In the genomic region with DNA sequence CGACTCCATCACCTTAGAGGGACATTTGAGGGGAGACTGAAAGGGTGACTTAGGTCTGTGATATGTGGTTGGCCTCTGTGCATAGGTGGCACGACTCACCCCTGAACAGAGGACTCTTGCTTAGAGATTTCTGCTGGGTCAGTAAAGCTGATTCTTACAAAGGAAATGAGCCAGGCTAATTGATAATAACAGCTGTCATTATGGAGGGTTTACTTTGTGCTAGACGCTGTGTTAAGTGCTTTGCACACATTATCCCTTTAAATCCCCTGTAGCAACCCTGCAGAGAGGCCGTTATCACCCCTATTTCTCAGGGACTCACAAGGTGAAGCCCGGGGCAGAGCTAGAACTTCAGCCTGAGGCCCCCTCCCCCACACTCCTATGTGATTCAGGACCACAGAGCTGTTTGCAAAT, we compare ENCODE assay signal across 21 cellular contexts.
DNase-seq lines count a peak whose midpoint lies in the region; ATAC-seq and TF ChIP-seq lines count a peak whose summit lies in the region.
"Had no signal": no experiment of that assay in that cellular context is flagged by ENCODE, and none has a peak within 500 bp of the region (broad histone marks: within the 10 kb centered on the region; RNA-seq: fewer than 3 reads in every experiment).

No MANE protein-coding gene starts in this region.

- H3K27ac ChIP-seq in mesendoderm (ENCODE audit: low read depth, low read length): no peak overlapping the region
- H3K27ac ChIP-seq: gastroesophageal sphincter, skin epidermis, uterus had no signal

- H2BK15ac ChIP-seq in mesendoderm (replicated peaks; ENCODE audit: low read depth): no peak overlapping the region

- WGBS in mesendoderm (ENCODE audit: extremely low coverage, insufficient coverage, low lambda C conversion rate): no CpG with 5 or more reads among the region's 5 CpGs

- H3K4me1 ChIP-seq in mesendoderm (ENCODE audit: control insufficient read depth, low read depth, low read length): peaks cover 10% of the 10 kb centered on the region
- H3K4me1 ChIP-seq: gastroesophageal sphincter, uterus had no signal

- no peaks in the 10 kb centered on the region for H3K79me1 ChIP-seq in mesendoderm (ENCODE audit: low read length)

- H3K23ac ChIP-seq in mesendoderm (ENCODE audit: low read length): no peak overlapping the region

- H3K4me2 ChIP-seq in mesendoderm (ENCODE audit: low read length): no peak overlapping the region

- H4K8ac ChIP-seq in mesendoderm (ENCODE audit: low read depth, low read length): no peak overlapping the region

- no peak overlapping the region for H2BK120ac ChIP-seq in mesendoderm (ENCODE audit: low read depth, low read length)

- H3K79me2 ChIP-seq in mesendoderm (ENCODE audit: control insufficient read depth, insufficient read depth, low read length): no peaks in the 10 kb centered on the region

- H3K27me3 ChIP-seq in mesendoderm (ENCODE audit: insufficient read depth, low read length, poor library complexity): no peaks in the 10 kb centered on the region
- H3K27me3 ChIP-seq: uterus had no signal

- DNase-seq in DMS153 treated with DMSO at 0.1 percent for 48 hours (lab: John Stamatoyannopoulos, UW; ENCODE audit: unreplicated experiment) (peak; percentile 44), NCI-H1105 treated with DMSO at 0.1 percent for 48 hours (lab: John Stamatoyannopoulos, UW) (peak; percentile 85), NCI-H82 treated with DMSO at 0.1 percent for 48 hours (lab: John Stamatoyannopoulos, UW; ENCODE audit: unreplicated experiment) (peak; percentile 46), mesendoderm (peak; percentile 70), amniotic stem cell (lab: John Stamatoyannopoulos, UW) (no peak), GM10248 (ENCODE audit: extremely low spot score) (no peak), left lobe of liver (ENCODE audit: low spot score) (no peak)
- DNase-seq: activated CD4-positive, alpha-beta T cell treated with anti-CD3 and anti-CD28 coated beads, Interleukin-2, amount 50 U/mL, for 1 hour; activated naive CD4-positive, alpha-beta T cell; amygdala; caudate nucleus; KBM-7; left cardiac atrium; MV-4-11; stimulated activated CD4-positive, alpha-beta T cell treated with anti-CD3 and anti-CD28 coated beads, Interleukin-4, amount 100 ng/mL, for 1 hour; SW 1271; uterus had no signal

- H2AK5ac ChIP-seq in mesendoderm (ENCODE audit: low read length): no peak overlapping the region

- no peak overlapping the region for H3K56ac ChIP-seq in mesendoderm (ENCODE audit: low read length)

- H3K9ac ChIP-seq in mesendoderm (ENCODE audit: low read length): no peak overlapping the region

- no peak overlapping the region for H3K4ac ChIP-seq in mesendoderm (ENCODE audit: low read depth, low read length)

- no peak overlapping the region for H3K4me3 ChIP-seq in mesendoderm (ENCODE audit: low read length)
- H3K4me3 ChIP-seq: gastroesophageal sphincter, skin epidermis, uterus had no signal

- H3K36me3 ChIP-seq in mesendoderm (ENCODE audit: control insufficient read depth, insufficient read depth, low read length): no peaks in the 10 kb centered on the region
- H3K36me3 ChIP-seq: gastroesophageal sphincter, uterus had no signal

- no peak for TF ChIP-seq CTCF in GM10248 (IDR thresholded peaks at IDR 0.05; ENCODE audit: control extremely low read depth, extremely low read depth, low read depth, missing control alignments)

- H2BK5ac ChIP-seq in mesendoderm (ENCODE audit: low read length): no peak overlapping the region

- POLR2A ChIA-PET in GM10248 (lab: Yijun Ruan, JAX): no interaction called here

- ATAC-seq in GM18907 (IDR thresholded peaks at IDR 0.05; ENCODE audit: unreplicated experiment): no peak
- ATAC-seq in left lobe of liver: no peak
- ATAC-seq: gastroesophageal sphincter; left cardiac atrium; natural killer cell treated with Interleukin-12 subunit alpha and Interleukin-12 subunit beta and Interleukin-15 and Interleukin-18, amount 100 ng/mL, for 72 hours had no signal

- no peak overlapping the region for H4K5ac ChIP-seq in mesendoderm (ENCODE audit: low read length)

- H3K18ac ChIP-seq in mesendoderm (ENCODE audit: low read length): no peak overlapping the region

- CTCF ChIA-PET in GM10248 (lab: Yijun Ruan, JAX): no interaction called here

Comparison
In these comparisons a context has a peak if more than half of its experiments do, and no peak if none do; other contexts are left out.
1. DNase-seq: peak in DMS153 treated with DMSO at 0.1 percent for 48 hours (single experiment), NCI-H1105 treated with DMSO at 0.1 percent for 48 hours (single experiment), NCI-H82 treated with DMSO at 0.1 percent for 48 hours (single experiment) and mesendoderm (single experiment); none in amniotic stem cell (single experiment), GM10248 (single experiment) and left lobe of liver (single experiment).